10 cellular contexts compared by ENCODE assay signal in the genomic region with DNA sequence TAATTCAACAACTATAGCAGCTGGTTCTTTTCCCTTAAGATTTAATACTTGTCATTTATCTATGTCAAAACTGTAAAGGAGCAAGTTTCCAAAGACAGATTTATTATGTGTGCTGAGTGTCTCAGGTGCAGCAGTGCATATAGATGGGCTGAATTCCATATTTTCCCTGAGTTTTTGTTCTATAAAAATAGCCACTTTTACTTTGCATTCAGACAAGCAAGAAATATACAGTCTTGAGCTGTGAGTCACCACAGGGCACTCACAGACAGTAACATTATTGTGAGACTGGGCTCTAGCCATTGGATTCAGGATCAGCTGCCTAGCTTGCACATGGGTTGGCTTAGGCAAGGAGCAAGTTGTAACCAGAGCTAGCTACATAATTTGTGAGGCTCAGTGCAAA.
DNase-seq lines count a peak whose midpoint lies in the region; ATAC-seq and TF ChIP-seq lines count a peak whose summit lies in the region.
"Had no signal": no experiment of that assay in that cellular context is flagged by ENCODE, and none has a peak within 500 bp of the region (broad histone marks: within the 10 kb centered on the region; RNA-seq: fewer than 3 reads in every experiment).

No MANE protein-coding gene starts in this region.

- no peaks in the 10 kb centered on the region for H3K27me3 ChIP-seq in prostate gland (replicated peaks; ENCODE audit: insufficient read depth)
- no peaks in the 10 kb centered on the region for H3K27me3 ChIP-seq in neural progenitor cell

- H3K4me3 ChIP-seq in fibroblast of villous mesenchyme (ENCODE audit: low read depth, low read length) (no peak overlapping the region), prostate gland (no peak overlapping the region), neural progenitor cell (no peak overlapping the region)

- no peaks in the 10 kb centered on the region for H4K20me1 ChIP-seq in neural progenitor cell (ENCODE audit: low read depth)

- no peak for ATAC-seq in HG02763 (IDR thresholded peaks at IDR 0.05; ENCODE audit: unreplicated experiment)

- peaks cover 9% of the 10 kb centered on the region for H3K4me1 Mint-ChIP-seq in neural progenitor cell

- H3K79me2 ChIP-seq in neural progenitor cell (ENCODE audit: low read depth), result no peaks in the 10 kb centered on the region

- DNase-seq in DMS53 (lab: John Stamatoyannopoulos, UW), result peak; percentile 39
- DNase-seq in RPMI7951 (ENCODE audit: low read depth), result peak; percentile 62
- peak; percentile 47 for DNase-seq in fibroblast of villous mesenchyme (ENCODE audit: low read depth)
- DNase-seq in prostate gland (ENCODE audit: low spot score), result peak; percentile 37
- no peak for DNase-seq in neural progenitor cell (ENCODE audit: low spot score)
- DNase-seq in GOT3 (lab: John Stamatoyannopoulos, UW), result no peak
- DNase-seq in AML-193 (lab: John Stamatoyannopoulos, UW), result no peak
- DNase-seq: RPMI8226 had no signal

- H3K4me2 ChIP-seq in neural progenitor cell, result no peak overlapping the region

- H3K4me3 Mint-ChIP-seq in neural progenitor cell, result no peak overlapping the region
- H3K4me3 Mint-ChIP-seq: IgD-negative memory B cell had no signal

- no peak overlapping the region for H3K27ac Mint-ChIP-seq in neural progenitor cell
- H3K27ac Mint-ChIP-seq: IgD-negative memory B cell had no signal

- H3K27ac ChIP-seq in prostate gland (peak overlapping the region in 1 of 2 donors; percentile 8), neural progenitor cell (no peak overlapping the region)

- H3K9ac ChIP-seq in neural progenitor cell, result no peak overlapping the region

- peaks cover 8% of the 10 kb centered on the region for H3K27me3 Mint-ChIP-seq in neural progenitor cell (ENCODE audit: insufficient read depth, low read depth)

- TF ChIP-seq CTCF in fibroblast of villous mesenchyme (IDR thresholded peaks at IDR 0.05; ENCODE audit: insufficient read depth, low read depth, low read length) (no peak), prostate gland (IDR thresholded peaks at IDR 0.05) (no peak), neural progenitor cell (IDR thresholded peaks at IDR 0.05) (no peak)

- H3K4me1 ChIP-seq in prostate gland (replicated peaks), result no peaks in the 10 kb centered on the region
- peaks cover 6% of the 10 kb centered on the region for H3K4me1 ChIP-seq in neural progenitor cell

- H2AFZ ChIP-seq in neural progenitor cell (replicated peaks), result no peak overlapping the region

- TF ChIP-seq POLR2A in prostate gland (IDR thresholded peaks at IDR 0.05), result no peak

- no peaks in the 10 kb centered on the region for H3K9me3 ChIP-seq in prostate gland
- no peaks in the 10 kb centered on the region for H3K9me3 ChIP-seq in neural progenitor cell (ENCODE audit: low read depth)

- no peaks in the 10 kb centered on the region for H3K9me3 Mint-ChIP-seq in neural progenitor cell

- H3K36me3 Mint-ChIP-seq in neural progenitor cell, result no peaks in the 10 kb centered on the region
- H3K36me3 Mint-ChIP-seq: IgD-negative memory B cell had no signal

- H3F3A ChIP-seq in neural progenitor cell (ENCODE audit: low read depth), result peaks cover 10% of the 10 kb centered on the region

- no peaks in the 10 kb centered on the region for H3K36me3 ChIP-seq in prostate gland
- no peaks in the 10 kb centered on the region for H3K36me3 ChIP-seq in neural progenitor cell

- intact Hi-C loops in prostate gland (cut with DNase I), result no loop called here

Comparison
In these comparisons a context has a peak if more than half of its experiments do, and no peak if none do; other contexts are left out.
1. DNase-seq: peak in DMS53 (single experiment), RPMI7951 (single experiment), fibroblast of villous mesenchyme (single experiment) and prostate gland (single experiment); none in neural progenitor cell (single experiment), GOT3 (single experiment) and AML-193 (0 of 2).